Comparison of ENCODE assay signal across 1 cellular context in genomic region chr14:54537651-54538050, GRCh38.
TF ChIP-seq lines count a peak whose summit lies in the region.

No MANE protein-coding gene starts in this region.

TF ChIP-seq in HepG2, 621 proteins besides CTCF, POLR2A, EP300 and RAD21 (continued from another document and continues in another):
- TF ChIP-seq YY1 (IDR thresholded peaks at IDR 0.05; ENCODE audit: insufficient read depth, insufficient replicate concordance, low read depth, low read length) (no peak), ZNF3 (CRISPR knock-in tag; IDR thresholded peaks at IDR 0.05) (no peak), ZFAT (CRISPR knock-in tag; conservative IDR thresholded peaks at IDR 0.05) (no peak), SIX1 (CRISPR knock-in tag; IDR thresholded peaks at IDR 0.05; ENCODE audit: borderline replicate concordance) (peak; percentile 52; the same call in 1 of the 2 replicates), XBP1 (CRISPR knock-in tag; IDR thresholded peaks at IDR 0.05) (no peak), ZNF564 (CRISPR knock-in tag; IDR thresholded peaks at IDR 0.05) (no peak), ARID3A (IDR thresholded peaks at IDR 0.05; ENCODE audit: low read depth, low read length) (peak; percentile 88), SRSF9 (IDR thresholded peaks at IDR 0.05; ENCODE audit: borderline replicate concordance, insufficient read depth, low read depth, low read length, poor library complexity, severe bottlenecking) (no peak), ZNF589 (CRISPR knock-in tag; conservative IDR thresholded peaks at IDR 0.05) (no peak), CENPBD1 (CRISPR knock-in tag; IDR thresholded peaks at IDR 0.05; ENCODE audit: borderline replicate concordance, low read depth) (no peak), POGZ (CRISPR knock-in tag; IDR thresholded peaks at IDR 0.05) (no peak), GFI1 (CRISPR knock-in tag; IDR thresholded peaks at IDR 0.05; ENCODE audit: borderline replicate concordance) (no peak), RXRA (CRISPR knock-in tag; IDR thresholded peaks at IDR 0.05) (no peak), GMEB2 (CRISPR knock-in tag; IDR thresholded peaks at IDR 0.05; ENCODE audit: low read depth) (no peak), NR1H2 (CRISPR knock-in tag; IDR thresholded peaks at IDR 0.05; ENCODE audit: borderline replicate concordance, low read depth) (no peak), RBAK (CRISPR knock-in tag; IDR thresholded peaks at IDR 0.05) (no peak), ZNF234 (CRISPR knock-in tag; conservative IDR thresholded peaks at IDR 0.05) (no peak), ARID2 (CRISPR knock-in tag; IDR thresholded peaks at IDR 0.05; ENCODE audit: borderline replicate concordance) (no peak), RCOR2 (CRISPR knock-in tag; IDR thresholded peaks at IDR 0.05) (no peak), NBN (conservative IDR thresholded peaks at IDR 0.05) (no peak), ZNF468 (CRISPR knock-in tag; IDR thresholded peaks at IDR 0.05) (no peak), POLR2AphosphoS5 (IDR thresholded peaks at IDR 0.05; ENCODE audit: low read depth, low read length) (no peak), YEATS2 (CRISPR knock-in tag; IDR thresholded peaks at IDR 0.05; ENCODE audit: borderline replicate concordance) (no peak), NAIF1 (CRISPR knock-in tag; IDR thresholded peaks at IDR 0.05; ENCODE audit: borderline replicate concordance) (0 out of 2 replicates have a peak, but pooled peaks have one; percentile 36), ZHX1 (CRISPR knock-in tag; IDR thresholded peaks at IDR 0.05; ENCODE audit: low read depth) (no peak), PITX1 (CRISPR knock-in tag; IDR thresholded peaks at IDR 0.05) (no peak), ZNF225 (CRISPR knock-in tag; IDR thresholded peaks at IDR 0.05) (no peak), ZNF7 (CRISPR knock-in tag; IDR thresholded peaks at IDR 0.05) (no peak), ZNF83 (CRISPR knock-in tag; IDR thresholded peaks at IDR 0.05; ENCODE audit: borderline replicate concordance) (no peak), POLR2G (IDR thresholded peaks at IDR 0.05; ENCODE audit: low read depth, low read length) (no peak), SP1 (IDR thresholded peaks at IDR 0.05) (no peak), SP1 (CRISPR knock-in tag; IDR thresholded peaks at IDR 0.05) (no peak), SETDB1 (CRISPR knock-in tag; IDR thresholded peaks at IDR 0.05; ENCODE audit: borderline replicate concordance) (no peak), NFE2L2 (IDR thresholded peaks at IDR 0.05; ENCODE audit: low read length) (no peak), ZBTB8A (CRISPR knock-in tag; IDR thresholded peaks at IDR 0.05; ENCODE audit: borderline replicate concordance, low read depth) (no peak), MTA1 (CRISPR knock-in tag; IDR thresholded peaks at IDR 0.05; ENCODE audit: borderline replicate concordance) (no peak), RXRB (CRISPR knock-in tag; IDR thresholded peaks at IDR 0.05; ENCODE audit: borderline replicate concordance) (peak; percentile 49; the same call in 1 of the 2 replicates)
- TF ChIP-seq, protein P1, sequence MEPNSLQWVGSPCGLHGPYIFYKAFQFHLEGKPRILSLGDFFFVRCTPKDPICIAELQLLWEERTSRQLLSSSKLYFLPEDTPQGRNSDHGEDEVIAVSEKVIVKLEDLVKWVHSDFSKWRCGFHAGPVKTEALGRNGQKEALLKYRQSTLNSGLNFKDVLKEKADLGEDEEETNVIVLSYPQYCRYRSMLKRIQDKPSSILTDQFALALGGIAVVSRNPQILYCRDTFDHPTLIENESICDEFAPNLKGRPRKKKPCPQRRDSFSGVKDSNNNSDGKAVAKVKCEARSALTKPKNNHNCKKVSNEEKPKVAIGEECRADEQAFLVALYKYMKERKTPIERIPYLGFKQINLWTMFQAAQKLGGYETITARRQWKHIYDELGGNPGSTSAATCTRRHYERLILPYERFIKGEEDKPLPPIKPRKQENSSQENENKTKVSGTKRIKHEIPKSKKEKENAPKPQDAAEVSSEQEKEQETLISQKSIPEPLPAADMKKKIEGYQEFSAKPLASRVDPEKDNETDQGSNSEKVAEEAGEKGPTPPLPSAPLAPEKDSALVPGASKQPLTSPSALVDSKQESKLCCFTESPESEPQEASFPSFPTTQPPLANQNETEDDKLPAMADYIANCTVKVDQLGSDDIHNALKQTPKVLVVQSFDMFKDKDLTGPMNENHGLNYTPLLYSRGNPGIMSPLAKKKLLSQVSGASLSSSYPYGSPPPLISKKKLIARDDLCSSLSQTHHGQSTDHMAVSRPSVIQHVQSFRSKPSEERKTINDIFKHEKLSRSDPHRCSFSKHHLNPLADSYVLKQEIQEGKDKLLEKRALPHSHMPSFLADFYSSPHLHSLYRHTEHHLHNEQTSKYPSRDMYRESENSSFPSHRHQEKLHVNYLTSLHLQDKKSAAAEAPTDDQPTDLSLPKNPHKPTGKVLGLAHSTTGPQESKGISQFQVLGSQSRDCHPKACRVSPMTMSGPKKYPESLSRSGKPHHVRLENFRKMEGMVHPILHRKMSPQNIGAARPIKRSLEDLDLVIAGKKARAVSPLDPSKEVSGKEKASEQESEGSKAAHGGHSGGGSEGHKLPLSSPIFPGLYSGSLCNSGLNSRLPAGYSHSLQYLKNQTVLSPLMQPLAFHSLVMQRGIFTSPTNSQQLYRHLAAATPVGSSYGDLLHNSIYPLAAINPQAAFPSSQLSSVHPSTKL (CRISPR knock-in tag; IDR thresholded peaks at IDR 0.05): peak; percentile 89
- TF ChIP-seq, protein P2, sequence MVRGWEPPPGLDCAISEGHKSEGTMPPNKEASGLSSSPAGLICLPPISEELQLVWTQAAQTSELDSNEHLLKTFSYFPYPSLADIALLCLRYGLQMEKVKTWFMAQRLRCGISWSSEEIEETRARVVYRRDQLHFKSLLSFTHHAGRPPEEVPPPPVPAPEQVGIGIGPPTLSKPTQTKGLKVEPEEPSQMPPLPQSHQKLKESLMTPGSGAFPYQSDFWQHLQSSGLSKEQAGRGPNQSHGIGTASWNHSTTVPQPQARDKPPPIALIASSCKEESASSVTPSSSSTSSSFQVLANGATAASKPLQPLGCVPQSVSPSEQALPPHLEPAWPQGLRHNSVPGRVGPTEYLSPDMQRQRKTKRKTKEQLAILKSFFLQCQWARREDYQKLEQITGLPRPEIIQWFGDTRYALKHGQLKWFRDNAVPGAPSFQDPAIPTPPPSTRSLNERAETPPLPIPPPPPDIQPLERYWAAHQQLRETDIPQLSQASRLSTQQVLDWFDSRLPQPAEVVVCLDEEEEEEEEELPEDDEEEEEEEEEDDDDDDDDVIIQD (CRISPR knock-in tag; IDR thresholded peaks at IDR 0.05; ENCODE audit: low read depth): 0 out of 2 replicates have a peak, but pooled peaks have one; percentile 23
- TF ChIP-seq, protein P3, sequence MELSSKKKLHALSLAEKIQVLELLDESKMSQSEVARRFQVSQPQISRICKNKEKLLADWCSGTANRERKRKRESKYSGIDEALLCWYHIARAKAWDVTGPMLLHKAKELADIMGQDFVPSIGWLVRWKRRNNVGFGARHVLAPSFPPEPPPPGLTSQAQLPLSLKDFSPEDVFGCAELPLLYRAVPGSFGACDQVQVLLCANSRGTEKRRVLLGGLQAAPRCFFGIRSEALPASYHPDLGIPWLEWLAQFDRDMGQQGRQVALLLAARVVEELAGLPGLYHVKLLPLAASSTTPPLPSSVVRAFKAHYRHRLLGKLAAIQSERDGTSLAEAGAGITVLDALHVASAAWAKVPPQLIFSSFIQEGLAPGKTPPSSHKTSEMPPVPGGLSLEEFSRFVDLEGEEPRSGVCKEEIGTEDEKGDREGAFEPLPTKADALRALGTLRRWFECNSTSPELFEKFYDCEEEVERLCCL (CRISPR knock-in tag; IDR thresholded peaks at IDR 0.05; ENCODE audit: borderline replicate concordance): no peak
- TF ChIP-seq, protein P4, sequence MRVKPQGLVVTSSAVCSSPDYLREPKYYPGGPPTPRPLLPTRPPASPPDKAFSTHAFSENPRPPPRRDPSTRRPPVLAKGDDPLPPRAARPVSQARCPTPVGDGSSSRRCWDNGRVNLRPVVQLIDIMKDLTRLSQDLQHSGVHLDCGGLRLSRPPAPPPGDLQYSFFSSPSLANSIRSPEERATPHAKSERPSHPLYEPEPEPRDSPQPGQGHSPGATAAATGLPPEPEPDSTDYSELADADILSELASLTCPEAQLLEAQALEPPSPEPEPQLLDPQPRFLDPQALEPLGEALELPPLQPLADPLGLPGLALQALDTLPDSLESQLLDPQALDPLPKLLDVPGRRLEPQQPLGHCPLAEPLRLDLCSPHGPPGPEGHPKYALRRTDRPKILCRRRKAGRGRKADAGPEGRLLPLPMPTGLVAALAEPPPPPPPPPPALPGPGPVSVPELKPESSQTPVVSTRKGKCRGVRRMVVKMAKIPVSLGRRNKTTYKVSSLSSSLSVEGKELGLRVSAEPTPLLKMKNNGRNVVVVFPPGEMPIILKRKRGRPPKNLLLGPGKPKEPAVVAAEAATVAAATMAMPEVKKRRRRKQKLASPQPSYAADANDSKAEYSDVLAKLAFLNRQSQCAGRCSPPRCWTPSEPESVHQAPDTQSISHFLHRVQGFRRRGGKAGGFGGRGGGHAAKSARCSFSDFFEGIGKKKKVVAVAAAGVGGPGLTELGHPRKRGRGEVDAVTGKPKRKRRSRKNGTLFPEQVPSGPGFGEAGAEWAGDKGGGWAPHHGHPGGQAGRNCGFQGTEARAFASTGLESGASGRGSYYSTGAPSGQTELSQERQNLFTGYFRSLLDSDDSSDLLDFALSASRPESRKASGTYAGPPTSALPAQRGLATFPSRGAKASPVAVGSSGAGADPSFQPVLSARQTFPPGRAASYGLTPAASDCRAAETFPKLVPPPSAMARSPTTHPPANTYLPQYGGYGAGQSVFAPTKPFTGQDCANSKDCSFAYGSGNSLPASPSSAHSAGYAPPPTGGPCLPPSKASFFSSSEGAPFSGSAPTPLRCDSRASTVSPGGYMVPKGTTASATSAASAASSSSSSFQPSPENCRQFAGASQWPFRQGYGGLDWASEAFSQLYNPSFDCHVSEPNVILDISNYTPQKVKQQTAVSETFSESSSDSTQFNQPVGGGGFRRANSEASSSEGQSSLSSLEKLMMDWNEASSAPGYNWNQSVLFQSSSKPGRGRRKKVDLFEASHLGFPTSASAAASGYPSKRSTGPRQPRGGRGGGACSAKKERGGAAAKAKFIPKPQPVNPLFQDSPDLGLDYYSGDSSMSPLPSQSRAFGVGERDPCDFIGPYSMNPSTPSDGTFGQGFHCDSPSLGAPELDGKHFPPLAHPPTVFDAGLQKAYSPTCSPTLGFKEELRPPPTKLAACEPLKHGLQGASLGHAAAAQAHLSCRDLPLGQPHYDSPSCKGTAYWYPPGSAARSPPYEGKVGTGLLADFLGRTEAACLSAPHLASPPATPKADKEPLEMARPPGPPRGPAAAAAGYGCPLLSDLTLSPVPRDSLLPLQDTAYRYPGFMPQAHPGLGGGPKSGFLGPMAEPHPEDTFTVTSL (CRISPR knock-in tag; IDR thresholded peaks at IDR 0.05; ENCODE audit: borderline replicate concordance): peak; percentile 54; the same call in 1 of the 2 replicates
